Comparison of ENCODE assay signal across 19 cellular contexts in the genomic region with DNA sequence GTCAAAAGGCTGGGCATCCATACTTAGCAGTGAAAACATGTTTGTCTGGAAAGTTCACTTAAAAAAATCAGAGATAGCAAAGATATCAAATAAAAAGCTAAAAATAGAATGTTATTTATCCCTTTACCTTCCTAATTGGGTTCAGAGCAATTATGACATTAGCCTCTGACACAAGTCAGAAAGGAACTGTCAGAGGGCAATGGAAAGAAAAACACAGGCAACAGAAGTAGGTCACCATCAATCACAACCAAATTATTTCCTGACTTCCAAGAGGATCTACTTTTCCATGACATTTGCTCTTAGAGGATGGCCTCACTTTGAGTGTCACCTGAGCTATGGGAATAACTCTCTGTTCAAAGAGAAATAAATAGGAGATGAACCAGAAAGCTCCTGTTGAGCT.
"Had no signal": no experiment of that assay in that cellular context is flagged by ENCODE, and none has a peak within 500 bp of the region (broad histone marks: within the 10 kb centered on the region; RNA-seq: fewer than 3 reads in every experiment).

No MANE protein-coding gene starts in this region.

- H3K9me3 ChIP-seq: esophagus muscularis mucosa, gastroesophageal sphincter, suprapubic skin, thyroid gland, upper lobe of left lung, vagina had no signal

- H3K27me3 ChIP-seq: esophagus muscularis mucosa, gastroesophageal sphincter, suprapubic skin, thyroid gland, upper lobe of left lung, vagina had no signal

- H3K4me3 ChIP-seq: esophagus muscularis mucosa, gastroesophageal sphincter, suprapubic skin, thyroid gland, upper lobe of left lung, vagina had no signal

- DNase-seq: effector memory CD8-positive, alpha-beta T cell; glutamatergic neuron; islet precursor cell; left ventricle myocardium superior; mesendoderm; naive thymus-derived CD4-positive, alpha-beta T cell; posterior cingulate gyrus; right cardiac atrium; stimulated activated CD4-positive, alpha-beta T cell treated with anti-CD3 and anti-CD28 coated beads, Interleukin-4, amount 100 ng/mL, for 1 hour; stimulated activated CD8-positive, alpha-beta memory T cell treated with anti-CD3 and anti-CD28 coated beads, Interleukin-4, amount 100 ng/mL, for 48 hours; stimulated activated naive CD8-positive, alpha-beta T cell treated with anti-CD3 and anti-CD28 coated beads, Interleukin-15, Interleukin-2, amounts not matched to agents 100 U/mL and 50 U/mL, for 24 hours; thyroid gland; upper lobe of left lung had no signal

- H3K27ac ChIP-seq: epithelial cell of prostate, esophagus muscularis mucosa, suprapubic skin, thyroid gland, upper lobe of left lung, vagina had no signal

- ATAC-seq: effector memory CD8-positive, alpha-beta T cell; gastroesophageal sphincter; left ventricle myocardium superior; naive thymus-derived CD4-positive, alpha-beta T cell; right cardiac atrium; stimulated activated effector memory CD8-positive, alpha-beta T cell treated with anti-CD3 and anti-CD28 coated beads, Interleukin-12 subunit alpha, Interleukin-12 subunit beta, amount 100 ng/mL, for 72 hours; stimulated activated naive CD8-positive, alpha-beta T cell treated with anti-CD3 and anti-CD28 coated beads, Interleukin-15, Interleukin-2, amounts not matched to agents 100 U/mL and 50 U/mL, for 24 hours had no signal

- H3K4me1 ChIP-seq: suprapubic skin, thyroid gland, upper lobe of left lung, vagina had no signal

- H3K36me3 ChIP-seq: suprapubic skin, thyroid gland, upper lobe of left lung, vagina had no signal
